7 cellular contexts compared by ENCODE assay signal in genomic region chr5:65760504-65761275, GRCh38. TPM values are rescaled to one million over a fixed set of nuclear protein-coding genes. Genes with fewer than 3 reads are reported as not detected.
DNase-seq lines count a peak whose midpoint lies in the region; ATAC-seq and TF ChIP-seq lines count a peak whose summit lies in the region.

No MANE protein-coding gene starts in this region.

- H3K9me3 Mint-ChIP-seq in activated CD8-positive, alpha-beta T cell treated with anti-CD3 and anti-CD28 coated beads, Interleukin-2, amount 10 ng/mL, durations not matched to agents 7 days and 5 days (ENCODE audit: insufficient read depth), result no peaks in the 10 kb centered on the region

- H3K4me1 Mint-ChIP-seq in activated CD8-positive, alpha-beta T cell treated with anti-CD3 and anti-CD28 coated beads, Interleukin-2, amount 10 ng/mL, durations not matched to agents 7 days and 5 days (ENCODE audit: low read depth), result peaks cover 8% of the 10 kb centered on the region

- CTCF ChIA-PET in activated CD8-positive, alpha-beta T cell treated with anti-CD3 and anti-CD28 coated beads, Interleukin-2, amount 10 ng/mL, durations not matched to agents 7 days and 5 days (lab: Charles Lee), result interaction anchor here (0.6 to 2.8 kb wide), 28 partner anchors 9 to 547 kb away, joined by 3 to 15 read pairs (median 4); partner anchors contain the start of genes ERBIN and SREK1

- no peak overlapping the region for H3K27ac Mint-ChIP-seq in activated CD8-positive, alpha-beta T cell treated with anti-CD3 and anti-CD28 coated beads, Interleukin-2, amount 10 ng/mL, durations not matched to agents 7 days and 5 days

- peak; percentile 76 for DNase-seq in activated CD8-positive, alpha-beta T cell treated with anti-CD3 and anti-CD28 coated beads, Interleukin-2, amount 10 ng/mL, durations not matched to agents 7 days and 5 days
- peak in 41 of 42 donors; percentile 30 to 84 (median 65) for DNase-seq in head of caudate nucleus
- DNase-seq in stimulated activated CD8-positive, alpha-beta memory T cell treated with anti-CD3 and anti-CD28 coated beads, Interleukin-4, amount 100 ng/mL, for 24 hours (ENCODE audit: low read depth), result peak; percentile 6

- H3K27me3 Mint-ChIP-seq in activated CD8-positive, alpha-beta T cell treated with anti-CD3 and anti-CD28 coated beads, Interleukin-2, amount 10 ng/mL, durations not matched to agents 7 days and 5 days (ENCODE audit: low read depth), result no peaks in the 10 kb centered on the region

- POLR2A ChIA-PET in activated CD8-positive, alpha-beta T cell treated with anti-CD3 and anti-CD28 coated beads, Interleukin-2, amount 10 ng/mL, durations not matched to agents 7 days and 5 days (lab: Charles Lee), result interaction anchor here (0.5 to 1.4 kb wide), 4 partner anchors 59 to 167 kb away, joined by 3 read pairs; no protein-coding TSS in a partner anchor

- peak; percentile 61 for ATAC-seq in HG03442 (IDR thresholded peaks at IDR 0.05; ENCODE audit: unreplicated experiment)
- peak; percentile 90 for ATAC-seq in activated CD8-positive, alpha-beta T cell treated with anti-CD3 and anti-CD28 coated beads, Interleukin-2, amount 10 ng/mL, durations not matched to agents 7 days and 5 days
- ATAC-seq in GM21619 (IDR thresholded peaks at IDR 0.05; ENCODE audit: unreplicated experiment), result no peak
- ATAC-seq in GM21737 (IDR thresholded peaks at IDR 0.05; ENCODE audit: unreplicated experiment), result no peak

- intact Hi-C loops in head of caudate nucleus (cut with DNase I), result no loop called here

- no peak overlapping the region for H3K4me3 Mint-ChIP-seq in activated CD8-positive, alpha-beta T cell treated with anti-CD3 and anti-CD28 coated beads, Interleukin-2, amount 10 ng/mL, durations not matched to agents 7 days and 5 days

- peak; percentile 52 for TF ChIP-seq CTCF in GM12873 (IDR thresholded peaks at IDR 0.05; ENCODE audit: insufficient read depth, low read depth, low read length, missing control alignments)

- H3K36me3 Mint-ChIP-seq in activated CD8-positive, alpha-beta T cell treated with anti-CD3 and anti-CD28 coated beads, Interleukin-2, amount 10 ng/mL, durations not matched to agents 7 days and 5 days (ENCODE audit: low read depth), result peaks cover 3% of the 10 kb centered on the region

RNA-seq across cellular contexts. Expression of gene NLN, which starts 38.7 kb away (rescaled TPM):
- total RNA-seq in activated CD8-positive, alpha-beta T cell treated with anti-CD3 and anti-CD28 coated beads, Interleukin-2, amount 10 ng/mL, durations not matched to agents 7 days and 5 days, result 10 to 100 TPM; 13.9 to 14.3 TPM

RNA-seq across cellular contexts. Expression of gene SGTB, which starts 38.8 kb away (rescaled TPM):
- total RNA-seq in activated CD8-positive, alpha-beta T cell treated with anti-CD3 and anti-CD28 coated beads, Interleukin-2, amount 10 ng/mL, durations not matched to agents 7 days and 5 days, result 10 to 100 TPM; 17.5 to 18.4 TPM

Comparison
In these comparisons a context has a peak if more than half of its experiments do, and no peak if none do; other contexts are left out.
1. ATAC-seq: peak in HG03442 (single experiment) and activated CD8-positive, alpha-beta T cell treated with anti-CD3 and anti-CD28 coated beads, Interleukin-2, amount 10 ng/mL, durations not matched to agents 7 days and 5 days (single experiment); none in GM21619 (single experiment) and GM21737 (single experiment).
2. DNase-seq: peak in every context shown above with its lines; median percentile 76 in activated CD8-positive, alpha-beta T cell treated with anti-CD3 and anti-CD28 coated beads, Interleukin-2, amount 10 ng/mL, durations not matched to agents 7 days and 5 days; 65 in head of caudate nucleus; 6 in stimulated activated CD8-positive, alpha-beta memory T cell treated with anti-CD3 and anti-CD28 coated beads, Interleukin-4, amount 100 ng/mL, for 24 hours.